26 cellular contexts compared by ENCODE assay signal in the genomic region with DNA sequence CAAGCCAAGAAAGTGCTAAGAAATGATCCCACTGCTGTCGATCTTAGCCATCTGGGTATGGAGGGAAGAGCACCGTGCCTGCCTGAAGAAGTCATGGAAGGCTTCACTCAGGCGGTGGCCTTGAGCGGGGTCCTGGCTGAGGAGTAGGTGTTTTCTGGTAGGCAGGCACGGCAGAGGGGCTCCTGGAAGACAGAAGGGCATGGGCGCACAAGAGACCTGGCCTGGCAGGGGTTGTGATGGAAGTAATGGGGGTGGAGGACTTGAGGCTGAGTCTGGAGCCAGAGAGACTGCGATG.
"Had no signal": no experiment of that assay in that cellular context is flagged by ENCODE, and none has a peak within 500 bp of the region (broad histone marks: within the 10 kb centered on the region; RNA-seq: fewer than 3 reads in every experiment).

No MANE protein-coding gene starts in this region.

- H3K27ac Mint-ChIP-seq: memory B cell; naive B cell; natural killer cell treated with Interleukin-12 subunit alpha and Interleukin-12 subunit beta and Interleukin-15 and Interleukin-18, amount 100 ng/mL, for 72 hours; stimulated activated naive CD8-positive, alpha-beta T cell treated with anti-CD3 and anti-CD28 coated beads, Interleukin-15, amount 100 ng/mL, for 72 hours had no signal

- H3K27me3 ChIP-seq: esophagus squamous epithelium, ovary, right lobe of liver, thyroid gland, vagina had no signal

- H3K4me1 ChIP-seq: right lobe of liver, thyroid gland, vagina had no signal

- H3K9me3 Mint-ChIP-seq: memory B cell; mesothelial cell of epicardium; natural killer cell treated with Interleukin-12 subunit alpha and Interleukin-12 subunit beta and Interleukin-15 and Interleukin-18, amount 100 ng/mL, for 72 hours; stimulated activated naive CD8-positive, alpha-beta T cell treated with anti-CD3 and anti-CD28 coated beads, Interleukin-15, amount 100 ng/mL, for 72 hours had no signal

- H3K4me1 Mint-ChIP-seq: memory B cell; naive B cell; stimulated activated naive CD8-positive, alpha-beta T cell treated with anti-CD3 and anti-CD28 coated beads, Interleukin-15, amount 100 ng/mL, for 72 hours had no signal

- H3K36me3 ChIP-seq: esophagus squamous epithelium, ovary, right lobe of liver, thyroid gland, vagina had no signal

- H3K4me3 Mint-ChIP-seq: memory B cell; mesothelial cell of epicardium; naive B cell; natural killer cell treated with Interleukin-12 subunit alpha and Interleukin-12 subunit beta and Interleukin-15 and Interleukin-18, amount 100 ng/mL, for 72 hours; stimulated activated naive CD8-positive, alpha-beta T cell treated with anti-CD3 and anti-CD28 coated beads, Interleukin-15, amount 100 ng/mL, for 72 hours had no signal

- DNase-seq: dermis blood vessel endothelial cell; effector memory CD4-positive, alpha-beta T cell; esophagus squamous epithelium; foreskin melanocyte; glutamatergic neuron; mucosa of descending colon; naive B cell; occipital lobe; ovary; posterior cingulate gyrus; right lobe of liver; small intestine; stimulated activated CD4-positive, alpha-beta T cell treated with anti-CD3 and anti-CD28 coated beads, Interleukin-12 subunit alpha, Interleukin-12 subunit beta, amount 100 ng/mL, for 4 hours; stimulated activated CD4-positive, alpha-beta T cell treated with anti-CD3 and anti-CD28 coated beads, Interleukin-1b, Interleukin-23, amount 100 ng/mL, for 48 hours; stimulated activated CD4-positive, alpha-beta T cell treated with anti-CD3 and anti-CD28 coated beads, Interleukin-4, amount 100 ng/mL, for 1 hour; stimulated activated CD8-positive, alpha-beta memory T cell treated with anti-CD3 and anti-CD28 coated beads, Interleukin-4, amount 100 ng/mL, for 48 hours; stimulated activated naive CD4-positive, alpha-beta T cell; stimulated activated naive CD8-positive, alpha-beta T cell treated with anti-CD3 and anti-CD28 coated beads, Interleukin-15, amount 100 ng/mL, for 72 hours; thyroid gland; trophoblast cell had no signal

- H3K4me3 ChIP-seq: coronary artery, esophagus squamous epithelium, lung, mucosa of descending colon, ovary, right lobe of liver, thyroid gland, vagina had no signal

- H3K36me3 Mint-ChIP-seq: memory B cell; mesothelial cell of epicardium; naive B cell; natural killer cell treated with Interleukin-12 subunit alpha and Interleukin-12 subunit beta and Interleukin-15 and Interleukin-18, amount 100 ng/mL, for 72 hours had no signal

- ATAC-seq: mucosa of descending colon; natural killer cell treated with Interleukin-12 subunit alpha and Interleukin-12 subunit beta and Interleukin-15 and Interleukin-18, amount 100 ng/mL, for 72 hours; right lobe of liver; stimulated activated naive CD8-positive, alpha-beta T cell treated with anti-CD3 and anti-CD28 coated beads, Interleukin-15, amount 100 ng/mL, for 72 hours had no signal

- H3K9me3 ChIP-seq: esophagus squamous epithelium, mucosa of descending colon, ovary, right lobe of liver, thyroid gland, vagina had no signal

- H3K27ac ChIP-seq: coronary artery, esophagus squamous epithelium, ovary, right lobe of liver, thyroid gland, vagina had no signal
